ENCODE assay signal across 11 cellular contexts in genomic region chr17:41968676-41969075, GRCh38. TPM values are rescaled to one million over a fixed set of nuclear protein-coding genes. Genes with fewer than 3 reads are reported as not detected.
A peak's percentile ranks its signal among the peaks of the same experiment; 100 is the strongest.
DNase-seq lines count a peak whose midpoint lies in the region; ATAC-seq and TF ChIP-seq lines count a peak whose summit lies in the region.
"Had no signal": no experiment of that assay in that cellular context is flagged by ENCODE, and none has a peak within 500 bp of the region (broad histone marks: within the 10 kb centered on the region; RNA-seq: fewer than 3 reads in every experiment).

No MANE protein-coding gene starts in this region.

- H3K27ac ChIP-seq in PC-3 (ENCODE audit: low read length) = no peak overlapping the region
- H3K27ac ChIP-seq in cingulate gyrus (ENCODE audit: low read depth, low read length) = peak overlapping the region; percentile 92
- no peak overlapping the region for H3K27ac ChIP-seq in neuronal stem cell (replicated peaks; ENCODE audit: low read length)
- no peak overlapping the region for H3K27ac ChIP-seq in Karpas-422 (ENCODE audit: low read length)
- H3K27ac ChIP-seq: lower lobe of right lung had no signal

- H2AFZ ChIP-seq in PC-3 (ENCODE audit: low read length) = no peak overlapping the region
- no peak overlapping the region for H2AFZ ChIP-seq in neuronal stem cell (ENCODE audit: low read length)
- H2AFZ ChIP-seq in Karpas-422 (ENCODE audit: low read length) = no peak overlapping the region

- intact Hi-C loops in activated CD4-positive, alpha-beta T cell treated with anti-CD3 and anti-CD28 coated beads for 36 hours (cut with DNase I, micrococcal nuclease) = loop anchor here (5.0 kb wide), 3 partner anchors 36 to 1014 kb away; partner anchors contain the start of genes ODAD4 (in 1 of the 2), PTGES3L (in 1 of the 2) and RUNDC1 (in 1 of the 2)
- intact Hi-C loops in PC-3 (cut with micrococcal nuclease) = no loop called here

- H2AK5ac ChIP-seq in neuronal stem cell (ENCODE audit: low read depth, low read length) = peak overlapping the region; percentile 5

- no peak overlapping the region for H4K91ac ChIP-seq in neuronal stem cell (ENCODE audit: low read depth, low read length, poor library complexity)

- no peak overlapping the region for H3K18ac ChIP-seq in neuronal stem cell (ENCODE audit: low read length)

- H3K9me2 ChIP-seq in PC-3 (replicated peaks; ENCODE audit: low read length) (no peaks in the 10 kb centered on the region), Karpas-422 (replicated peaks; ENCODE audit: insufficient read depth, low read length) (no peaks in the 10 kb centered on the region)

- no peak overlapping the region for H2BK120ac ChIP-seq in neuronal stem cell (ENCODE audit: low read depth, low read length)

- no peak for ATAC-seq in activated CD4-positive, alpha-beta T cell treated with anti-CD3 and anti-CD28 coated beads for 36 hours
- ATAC-seq in PC-3 (no peak), GM21390 (IDR thresholded peaks at IDR 0.05; ENCODE audit: unreplicated experiment) (no peak)
- ATAC-seq: lower lobe of right lung had no signal

- H3K9me3 Mint-ChIP-seq in activated CD4-positive, alpha-beta T cell treated with anti-CD3 and anti-CD28 coated beads for 36 hours (ENCODE audit: low read depth) = no peaks in the 10 kb centered on the region

- no peak overlapping the region for H4K8ac ChIP-seq in neuronal stem cell (ENCODE audit: low read depth, low read length)

- H4K20me1 ChIP-seq in PC-3 (ENCODE audit: low read length) (peaks cover 12% of the 10 kb centered on the region), Karpas-422 (ENCODE audit: insufficient read depth, low read depth, low read length) (peaks cover 44% of the 10 kb centered on the region)

- H3K4me3 ChIP-seq in PC-3 (ENCODE audit: low read length) = peak overlapping the region; percentile 82
- no peak overlapping the region for H3K4me3 ChIP-seq in neuronal stem cell (ENCODE audit: low read length in 2 of 2)
- no peak overlapping the region for H3K4me3 ChIP-seq in Karpas-422 (ENCODE audit: low read length)
- H3K4me3 ChIP-seq: lower lobe of right lung had no signal

- BruUV-seq in PC-3 (replicated peaks; lab: Mats Ljungman, UMichigan) = no TSS peak

- H3K4me3 Mint-ChIP-seq in activated CD4-positive, alpha-beta T cell treated with anti-CD3 and anti-CD28 coated beads for 36 hours = no peak overlapping the region

- TF ChIP-seq CTCF in PC-3 (conservative IDR thresholded peaks at IDR 0.05; ENCODE audit: low read depth, low read length) = no peak

- CTCF ChIA-PET in activated CD4-positive, alpha-beta T cell treated with anti-CD3 and anti-CD28 coated beads for 36 hours (lab: Charles Lee) = interaction anchor here (0.7 to 1.7 kb wide), 2 partner anchors 104 to 135 kb away, joined by 3 to 4 read pairs; partner anchors contain the start of gene KLHL11
- CTCF ChIA-PET in PC-3 (lab: Charles Lee) = no interaction called here

- H3K4me1 Mint-ChIP-seq in activated CD4-positive, alpha-beta T cell treated with anti-CD3 and anti-CD28 coated beads for 36 hours = peaks cover 39% of the 10 kb centered on the region

- no CpG with 5 or more reads among the region's 10 CpGs for WGBS in neuronal stem cell (ENCODE audit: extremely low coverage in 2 of 2, insufficient read length in 2 of 2, insufficient replicate concordance in 1 of 2), 2 donors

- peaks cover 7% of the 10 kb centered on the region for H3K79me1 ChIP-seq in neuronal stem cell (ENCODE audit: low read depth, low read length)

- peak overlapping the region; percentile 49 for H3K27ac Mint-ChIP-seq in activated CD4-positive, alpha-beta T cell treated with anti-CD3 and anti-CD28 coated beads for 36 hours

- H3K27me3 ChIP-seq in PC-3 (ENCODE audit: low read length) (no peaks in the 10 kb centered on the region), neuronal stem cell (ENCODE audit: control insufficient read depth in 3 of 3, insufficient read depth in 3 of 3, low read depth in 1 of 3, low read length in 3 of 3) (no peaks in the 10 kb centered on the region), Karpas-422 (ENCODE audit: low read length) (no peaks in the 10 kb centered on the region)

- H3K4me1 ChIP-seq in PC-3 (ENCODE audit: insufficient read depth, low read length) (peaks cover 45% of the 10 kb centered on the region), neuronal stem cell (ENCODE audit: control insufficient read depth in 2 of 2, insufficient read depth in 1 of 2, low read depth in 1 of 2, low read length in 2 of 2) (peaks cover 7 to 12% of the 10 kb centered on the region in 2 donors), Karpas-422 (ENCODE audit: low read length) (peaks cover 35% of the 10 kb centered on the region)

- POLR2A ChIA-PET in activated CD4-positive, alpha-beta T cell treated with anti-CD3 and anti-CD28 coated beads for 36 hours (lab: Charles Lee) = interaction anchor here (1.4 to 1.8 kb wide), 2 partner anchors 19 to 38 kb away, joined by 3 to 4 read pairs; partner anchors contain the start of gene ODAD4
- POLR2A ChIA-PET in PC-3 (lab: Charles Lee; ENCODE audit: unreplicated experiment) = no interaction called here

- H3K9me3 ChIP-seq in PC-3 (ENCODE audit: low read length) (no peaks in the 10 kb centered on the region), neuronal stem cell (replicated peaks in 1 of 2; ENCODE audit: control insufficient read depth in 2 of 2, insufficient read depth in 1 of 2, low read depth in 1 of 2, low read length in 2 of 2) (peaks cover 4 to 12% of the 10 kb centered on the region in 2 donors), Karpas-422 (ENCODE audit: low read length) (no peaks in the 10 kb centered on the region)
- H3K9me3 ChIP-seq: lower lobe of right lung had no signal

- peaks cover 15% of the 10 kb centered on the region for H3K36me3 ChIP-seq in PC-3 (ENCODE audit: low read depth, low read length)
- peaks cover 35 to 61% of the 10 kb centered on the region in 2 donors for H3K36me3 ChIP-seq in neuronal stem cell (replicated peaks in 1 of 2; ENCODE audit: control insufficient read depth in 2 of 2, insufficient read depth in 2 of 2, low read length in 2 of 2)
- H3K36me3 ChIP-seq in Karpas-422 (ENCODE audit: insufficient read depth, low read length) = peaks cover 30% of the 10 kb centered on the region

- H2BK15ac ChIP-seq in neuronal stem cell (ENCODE audit: low read length) = no peak overlapping the region

- H3K4me2 ChIP-seq in PC-3 (ENCODE audit: low read length) (peak overlapping the region; percentile 100), neuronal stem cell (ENCODE audit: insufficient read depth, low read length, poor library complexity, severe bottlenecking) (no peak overlapping the region), Karpas-422 (ENCODE audit: low read depth, low read length, poor library complexity, severe bottlenecking) (no peak overlapping the region)

- H3K27me3 Mint-ChIP-seq in activated CD4-positive, alpha-beta T cell treated with anti-CD3 and anti-CD28 coated beads for 36 hours = no peaks in the 10 kb centered on the region

- H3K9ac ChIP-seq in PC-3 (ENCODE audit: low read length) (no peak overlapping the region), neuronal stem cell (ENCODE audit: low read depth, low read length, poor library complexity) (no peak overlapping the region), Karpas-422 (ENCODE audit: low read length) (no peak overlapping the region)

- H3K4ac ChIP-seq in neuronal stem cell (ENCODE audit: low read length) = no peak overlapping the region

- H3K79me2 ChIP-seq in PC-3 (ENCODE audit: low read length) (peaks cover 56% of the 10 kb centered on the region), Karpas-422 (ENCODE audit: low read length) (peaks cover 48% of the 10 kb centered on the region)

- no peak overlapping the region for H3K14ac ChIP-seq in neuronal stem cell (ENCODE audit: low read length)

- no peak overlapping the region for H2BK12ac ChIP-seq in neuronal stem cell (ENCODE audit: low read length)

- H2BK5ac ChIP-seq in neuronal stem cell (ENCODE audit: low read length) = no peak overlapping the region

- H3K23ac ChIP-seq in neuronal stem cell (ENCODE audit: low read depth, low read length, poor library complexity) = peak overlapping the region; percentile 90

- H3F3A ChIP-seq in PC-3 (ENCODE audit: low read length, unreplicated experiment) = no peaks in the 10 kb centered on the region

- peaks cover 36% of the 10 kb centered on the region for H3K36me3 Mint-ChIP-seq in activated CD4-positive, alpha-beta T cell treated with anti-CD3 and anti-CD28 coated beads for 36 hours (ENCODE audit: low read depth)

- DNase-seq in activated CD4-positive, alpha-beta T cell treated with anti-CD3 and anti-CD28 coated beads for 36 hours = no peak
- no peak for DNase-seq in activated CD4-positive, alpha-beta T cell treated with anti-CD3 and anti-CD28 coated beads, Interleukin-2, amount 50 U/mL, for 48 hours
- DNase-seq in PC-3 (no peak), neuronal stem cell (ENCODE audit: low spot score) (no peak), Karpas-422 (no peak), HuH-7 (ENCODE audit: low spot score) (no peak)
- DNase-seq: hippocampal formation, lower lobe of right lung, NCI-H1105 treated with DMSO at 0.1 percent for 48 hours had no signal

RNA-seq across cellular contexts. Expression of gene CNP, which starts 2.1 kb away (rescaled TPM):
- 10 to 100 TPM; 55.1 to 77.0 TPM for total RNA-seq in activated CD4-positive, alpha-beta T cell treated with anti-CD3 and anti-CD28 coated beads for 36 hours
- total RNA-seq in PC-3 (2014; rRNA removed) = 75.4 and 91.6 TPM in 2 replicates
- 44.2 TPM for polyA plus RNA-seq in neuronal stem cell (2013, experiment 1 of 2)
- 43.2 TPM for polyA plus RNA-seq in neuronal stem cell (2013, experiment 2 of 2)
- total RNA-seq in Karpas-422 (2014; rRNA removed; shearing (Covaris generic); ENCODE audit: low replicate concordance) = 41.3 and 79.1 TPM in 2 replicates

RNA-seq across cellular contexts. Expression of gene ODAD4, which starts 38.3 kb away (rescaled TPM):
- 1 to 10 TPM in 1 of 2 experiments, under 1 TPM in 1; 0.81 to 1.1 TPM for total RNA-seq in activated CD4-positive, alpha-beta T cell treated with anti-CD3 and anti-CD28 coated beads for 36 hours
- 0.15 and 0.98 TPM in 2 replicates for total RNA-seq in PC-3 (2014; rRNA removed)
- 4.5 TPM for polyA plus RNA-seq in neuronal stem cell (2013, experiment 1 of 2)
- 4.2 TPM for polyA plus RNA-seq in neuronal stem cell (2013, experiment 2 of 2)
- total RNA-seq in Karpas-422 (2014; rRNA removed; shearing (Covaris generic); ENCODE audit: low replicate concordance) = 0.67 and 1.0 TPM in 2 replicates

RNA-seq across cellular contexts. Expression of gene DNAJC7, which starts 48.6 kb away (rescaled TPM):
- 10 to 100 TPM; 86.6 to 94.8 TPM for total RNA-seq in activated CD4-positive, alpha-beta T cell treated with anti-CD3 and anti-CD28 coated beads for 36 hours
- 60.1 and 76.3 TPM in 2 replicates for total RNA-seq in PC-3 (2014; rRNA removed)
- 57.3 TPM for polyA plus RNA-seq in neuronal stem cell (2013, experiment 1 of 2)
- 54.2 TPM for polyA plus RNA-seq in neuronal stem cell (2013, experiment 2 of 2)
- total RNA-seq in Karpas-422 (2014; rRNA removed; shearing (Covaris generic); ENCODE audit: low replicate concordance) = 56.1 and 64.1 TPM in 2 replicates

RNA-seq across cellular contexts. Expression of gene ACLY, which starts 49.9 kb away (rescaled TPM):
- total RNA-seq in activated CD4-positive, alpha-beta T cell treated with anti-CD3 and anti-CD28 coated beads for 36 hours = 100 to 1,000 TPM; 189 to 192 TPM
- total RNA-seq in PC-3 (2014; rRNA removed) = 110 and 114 TPM in 2 replicates
- 106 TPM for polyA plus RNA-seq in neuronal stem cell (2013, experiment 1 of 2)
- polyA plus RNA-seq in neuronal stem cell (2013, experiment 2 of 2) = 109 TPM
- 173 and 212 TPM in 2 replicates for total RNA-seq in Karpas-422 (2014; rRNA removed; shearing (Covaris generic); ENCODE audit: low replicate concordance)

RNA-seq across cellular contexts. Expression of gene NKIRAS2, which starts 51.2 kb away (rescaled TPM):
- 10 to 100 TPM; 16.3 to 17.2 TPM for total RNA-seq in activated CD4-positive, alpha-beta T cell treated with anti-CD3 and anti-CD28 coated beads for 36 hours
- total RNA-seq in PC-3 (2014; rRNA removed) = 39.4 and 46.6 TPM in 2 replicates
- polyA plus RNA-seq in neuronal stem cell (2013, experiment 1 of 2) = 49.7 TPM
- polyA plus RNA-seq in neuronal stem cell (2013, experiment 2 of 2) = 50.2 TPM
- 28.4 and 44.9 TPM in 2 replicates for total RNA-seq in Karpas-422 (2014; rRNA removed; shearing (Covaris generic); ENCODE audit: low replicate concordance)
